Comparison of ENCODE assay signal across 10 cellular contexts in the genomic region with DNA sequence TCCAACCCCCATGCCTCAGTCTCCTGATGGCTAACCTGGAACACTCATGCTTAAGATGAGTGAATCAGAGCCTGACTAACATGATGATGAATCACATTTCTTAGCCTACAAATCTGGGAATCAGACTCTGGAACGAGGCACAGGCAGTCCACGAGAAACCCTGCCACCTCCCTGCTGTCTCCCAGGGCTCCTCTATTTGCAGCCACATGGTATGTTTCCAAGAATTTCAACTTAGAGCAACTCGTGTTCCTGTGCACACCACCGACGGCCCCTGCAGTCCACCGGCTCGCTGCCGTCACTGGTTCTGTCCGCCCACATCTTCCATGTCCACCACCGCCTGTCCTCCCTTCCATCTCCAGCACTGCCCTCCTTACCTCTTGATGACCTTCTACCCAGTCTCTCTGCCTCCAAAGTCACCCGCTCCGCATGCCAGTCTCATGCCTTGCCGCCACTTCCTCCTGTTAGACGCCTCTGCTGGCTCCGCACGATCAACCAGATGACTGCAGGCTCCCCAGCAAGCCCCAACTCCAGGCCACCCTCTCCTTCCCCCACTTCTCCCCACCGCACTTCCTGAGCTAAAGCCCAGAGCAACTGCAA.
DNase-seq lines count a peak whose midpoint lies in the region; ATAC-seq and TF ChIP-seq lines count a peak whose summit lies in the region.
"Had no signal": no experiment of that assay in that cellular context is flagged by ENCODE, and none has a peak within 500 bp of the region (broad histone marks: within the 10 kb centered on the region; RNA-seq: fewer than 3 reads in every experiment).

No MANE protein-coding gene starts in this region.

- no peaks in the 10 kb centered on the region for H3K9me3 Mint-ChIP-seq in central memory CD8-positive, alpha-beta T cell

- H3K4me3 ChIP-seq in AG10803 (ENCODE audit: low read length): peak overlapping the region; percentile 16

- peaks cover 2% of the 10 kb centered on the region for H3K36me3 Mint-ChIP-seq in central memory CD8-positive, alpha-beta T cell (ENCODE audit: insufficient read depth)

- no peaks in the 10 kb centered on the region for H3K27me3 Mint-ChIP-seq in central memory CD8-positive, alpha-beta T cell

- no peak for TF ChIP-seq CTCF in AG10803 (conservative IDR thresholded peaks at IDR 0.05; ENCODE audit: low read length)

- H3K4me1 Mint-ChIP-seq in central memory CD8-positive, alpha-beta T cell: peaks cover 8% of the 10 kb centered on the region

- peak overlapping the region; percentile 36 for H3K27ac Mint-ChIP-seq in central memory CD8-positive, alpha-beta T cell (ENCODE audit: low read depth)

- DNase-seq in AG10803 (ENCODE audit: low read depth): peak; percentile 80
- peak; percentile 96 for DNase-seq in M059J (ENCODE audit: low read depth)
- no peak for DNase-seq in central memory CD8-positive, alpha-beta T cell (ENCODE audit: low spot score in 2 of 2)
- peak; percentile 34 for DNase-seq in mucosa of gallbladder (ENCODE audit: low spot score)
- no peak for DNase-seq in SKM-1 treated with dmso at 0.1 percent for 144 hours (lab: John Stamatoyannopoulos, UW; ENCODE audit: unreplicated experiment)
- DNase-seq in iPS-NIHi11 (ENCODE audit: low spot score): no peak
- no peak for DNase-seq in DMS79 (lab: John Stamatoyannopoulos, UW)
- no peak for DNase-seq in NCI-H1048 (lab: John Stamatoyannopoulos, UW)
- DNase-seq: DMS79 treated with DMSO at 0.1 percent for 48 hours, naive B cell had no signal

- H3K4me3 Mint-ChIP-seq in central memory CD8-positive, alpha-beta T cell: no peak overlapping the region

- no peak for ATAC-seq in central memory CD8-positive, alpha-beta T cell (replicated peaks; ENCODE audit: extremely low read depth, poor library complexity, severe bottlenecking)

Comparison
In these comparisons a context has a peak if more than half of its experiments do, and no peak if none do; other contexts are left out.
1. DNase-seq: peak in AG10803 (single experiment), M059J (single experiment) and mucosa of gallbladder (single experiment); none in central memory CD8-positive, alpha-beta T cell (0 of 2), SKM-1 treated with dmso at 0.1 percent for 144 hours (single experiment), iPS-NIHi11 (single experiment), DMS79 (single experiment) and NCI-H1048 (single experiment).